Comparison of ENCODE assay signal across 8 cellular contexts in genomic region chr3:49703443-49703927, GRCh38. TPM values are rescaled to one million over a fixed set of nuclear protein-coding genes. Genes with fewer than 3 reads are reported as not detected.
DNase-seq lines count a peak whose midpoint lies in the region; ATAC-seq and TF ChIP-seq lines count a peak whose summit lies in the region.

No MANE protein-coding gene starts in this region.

- DNase-seq in DMS153 (lab: John Stamatoyannopoulos, UW) (peak; percentile 17), GM23248 (peak; percentile 80), NCI-H2029 (lab: John Stamatoyannopoulos, UW) (peak; percentile 63), caudate nucleus (lab: John Stamatoyannopoulos, UW) (peak in 41 of 61 donors; percentile 2 to 67 (median 25)), left kidney (ENCODE audit: low read depth, low spot score) (peak; percentile 84)
- DNase-seq in stimulated activated CD4-positive, alpha-beta T cell treated with anti-CD3 and anti-CD28 coated beads, TNF-alpha, amount 100 ng/mL, for 24 hours (ENCODE audit: low read depth in 3 of 3), result peak; percentile 26 to 53 (median 44)

- no peaks in the 10 kb centered on the region for H3K9me2 ChIP-seq in GM23248 (ENCODE audit: insufficient read depth)

- 48 to 49% methylated on average over 14 of the region's 14 CpGs for WGBS in GM23248 (ENCODE audit: low coverage in 1 of 2, low lambda C conversion rate in 2 of 2, missing lambda C conversion rate in 2 of 2), 2 experiments

- no peaks in the 10 kb centered on the region for H3K4me1 ChIP-seq in GM23248 (ENCODE audit: insufficient read depth)

- no peaks in the 10 kb centered on the region for H4K20me1 ChIP-seq in GM23248 (ENCODE audit: insufficient read depth)

- H3K79me2 ChIP-seq in GM23248 (ENCODE audit: insufficient read depth), result no peaks in the 10 kb centered on the region

- 0 out of 2 replicates have a peak, but pooled peaks cover 4% of the 10 kb centered on the region for H3F3A ChIP-seq in GM23248 (ENCODE audit: insufficient read depth)

- H2AFZ ChIP-seq in GM23248, result no peak overlapping the region

- no peaks in the 10 kb centered on the region for H3K36me3 ChIP-seq in GM23248 (ENCODE audit: low read depth)

- H3K9ac ChIP-seq in GM23248, result no peak overlapping the region

- no peak overlapping the region for H3K4me2 ChIP-seq in GM23248 (ENCODE audit: unreplicated experiment)

- no peak overlapping the region for H3K4me3 ChIP-seq in GM23248
- H3K4me3 ChIP-seq in WI38 (ENCODE audit: low read depth, low read length), result no peak overlapping the region

- no peak for ATAC-seq in GM18873 (IDR thresholded peaks at IDR 0.05; ENCODE audit: low FRiP score, unreplicated experiment)

- in situ Hi-C loops in GM23248 (cut with MboI), result no loop called here

- no peaks in the 10 kb centered on the region for H3K27me3 ChIP-seq in GM23248 (replicated peaks; ENCODE audit: insufficient read depth)

- H3K27ac ChIP-seq in GM23248, result no peak overlapping the region
- no peak overlapping the region for H3K27ac ChIP-seq in caudate nucleus (ENCODE audit: low read depth, low read length)

- peak; percentile 93 for TF ChIP-seq CTCF in WI38 (IDR thresholded peaks at IDR 0.05; ENCODE audit: low read depth, low read length)

- H3K9me3 ChIP-seq in GM23248 (ENCODE audit: low read depth), result no peaks in the 10 kb centered on the region

RNA-seq across cellular contexts. Expression of gene RNF123, which starts 14.1 kb away (rescaled TPM):
- 22.8 and 25.7 TPM in 2 replicates for total RNA-seq in GM23248 (2014; rRNA removed; shearing (Covaris generic))
- polyA plus RNA-seq in GM23248 (2016; fragmentation: Nextera tagmentation; extraction: Ambion mirVana), result 18.7 and 21.6 TPM in 2 replicates

RNA-seq across cellular contexts. Expression of gene MST1, which starts 14.2 kb away (rescaled TPM):
- 6.3 and 6.4 TPM in 2 replicates for total RNA-seq in GM23248 (2014; rRNA removed; shearing (Covaris generic))
- polyA plus RNA-seq in GM23248 (2016; fragmentation: Nextera tagmentation; extraction: Ambion mirVana), result 2.5 and 3.0 TPM in 2 replicates

RNA-seq across cellular contexts. Expression of gene AMIGO3, which starts 16.0 kb away (rescaled TPM):
- 3.2 TPM in 1 of 2 replicates, not detected in the other for total RNA-seq in GM23248 (2014; rRNA removed; shearing (Covaris generic))
- polyA plus RNA-seq in GM23248 (2016; fragmentation: Nextera tagmentation; extraction: Ambion mirVana), result 0.18 and 0.25 TPM in 2 replicates

RNA-seq across cellular contexts. Expression of gene GMPPB, which starts 20.3 kb away (rescaled TPM):
- total RNA-seq in GM23248 (2014; rRNA removed; shearing (Covaris generic)), result 36.2 and 37.8 TPM in 2 replicates
- polyA plus RNA-seq in GM23248 (2016; fragmentation: Nextera tagmentation; extraction: Ambion mirVana), result 22.8 and 24.1 TPM in 2 replicates

RNA-seq across cellular contexts. Expression of gene APEH, which starts 29.3 kb away (rescaled TPM):
- 108 and 126 TPM in 2 replicates for total RNA-seq in GM23248 (2014; rRNA removed; shearing (Covaris generic))
- 83.3 and 89.1 TPM in 2 replicates for polyA plus RNA-seq in GM23248 (2016; fragmentation: Nextera tagmentation; extraction: Ambion mirVana)

Comparison
In these comparisons a context has a peak if more than half of its experiments do, and no peak if none do; other contexts are left out.
1. DNase-seq: peak in every context shown above with its lines; median percentile 84 in left kidney; 80 in GM23248; 63 in NCI-H2029; 44 in stimulated activated CD4-positive, alpha-beta T cell treated with anti-CD3 and anti-CD28 coated beads, TNF-alpha, amount 100 ng/mL, for 24 hours; 25 in caudate nucleus; 17 in DMS153.